ENCODE assay signal across 19 cellular contexts in the genomic region with DNA sequence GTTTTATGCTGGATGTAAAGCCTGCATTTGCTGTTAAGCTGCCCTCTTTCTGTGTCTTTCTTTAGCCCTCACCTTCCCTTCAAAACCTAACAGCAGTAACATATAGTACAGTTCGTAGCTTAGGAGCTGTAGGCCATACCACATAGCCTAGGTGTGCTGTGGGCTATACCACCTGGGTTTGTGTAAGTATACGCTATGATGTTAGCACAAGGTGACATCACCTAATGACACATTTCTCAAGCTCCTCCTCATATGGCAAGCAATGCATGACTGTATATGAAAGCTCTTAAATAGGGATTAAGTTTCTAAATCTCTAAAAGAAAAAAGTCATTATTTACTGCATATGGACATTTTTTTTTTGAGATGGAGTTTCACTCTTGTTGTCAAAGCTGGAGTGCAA. TPM values are rescaled to one million over a fixed set of nuclear protein-coding genes. Genes with fewer than 3 reads are reported as not detected.
DNase-seq lines count a peak whose midpoint lies in the region; ATAC-seq, FAIRE-seq and TF ChIP-seq lines count a peak whose summit lies in the region.
"Had no signal": no experiment of that assay in that cellular context is flagged by ENCODE, and none has a peak within 500 bp of the region (broad histone marks: within the 10 kb centered on the region; RNA-seq: fewer than 3 reads in every experiment).

No MANE protein-coding gene starts in this region.

- peaks cover 51% of the 10 kb centered on the region for H3K4me1 ChIP-seq in HepG2 (ENCODE audit: insufficient read depth, low read length)
- H3K4me1 ChIP-seq in right lobe of liver = peaks cover 0 to 38% (median 16%) of the 10 kb centered on the region in 4 donors
- peaks cover 7% of the 10 kb centered on the region for H3K4me1 ChIP-seq in suprapubic skin
- H3K4me1 ChIP-seq: BLaER1 treated with 17β-estradiol and CSF1 and Interleukin-3, amounts not matched to agents 10 nM and 100 nM; HAP-1 had no signal

- no peaks in the 10 kb centered on the region for H3K79me2 ChIP-seq in HepG2 (ENCODE audit: insufficient read depth, low read length)

- H4K20me1 ChIP-seq in HepG2 (ENCODE audit: insufficient read depth, low read length) = no peaks in the 10 kb centered on the region
- H4K20me1 ChIP-seq: BLaER1 treated with 17β-estradiol and CSF1 and Interleukin-3, amounts not matched to agents 10 nM and 100 nM had no signal

- BruUV-seq in HepG2 (replicated peaks; lab: Mats Ljungman, UMichigan) = no TSS peak

- no peaks in the 10 kb centered on the region for H3K4me1 Mint-ChIP-seq in activated T-helper 17 cell treated with anti-CD3 and anti-CD28 coated beads, Interleukin-2, amount 50 U/mL, for 72 hours
- H3K4me1 Mint-ChIP-seq: B cell, IgD-negative memory B cell had no signal

- TF ChIP-seq EP300 in HepG2 (IDR thresholded peaks at IDR 0.05; ENCODE audit: low read depth in 2 of 2, low read length in 2 of 2) (no peak), HepG2 (CRISPR knock-in tag; IDR thresholded peaks at IDR 0.05; ENCODE audit: borderline replicate concordance) (no peak), suprapubic skin (IDR thresholded peaks at IDR 0.05) (no peak)

- TF ChIP-seq POLR2A in HepG2 (IDR thresholded peaks at IDR 0.05; ENCODE audit: insufficient read depth in 1 of 2, low read depth in 2 of 2, low read length in 2 of 2) (no peak), right lobe of liver (IDR thresholded peaks at IDR 0.05) (no peak), suprapubic skin (IDR thresholded peaks at IDR 0.05) (no peak)

- no peaks in the 10 kb centered on the region for H3K36me3 Mint-ChIP-seq in activated T-helper 17 cell treated with anti-CD3 and anti-CD28 coated beads, Interleukin-2, amount 50 U/mL, for 72 hours (ENCODE audit: low read depth)
- H3K36me3 Mint-ChIP-seq: CD8-positive, alpha-beta T cell; IgD-negative memory B cell had no signal

- no peak overlapping the region for H2AFZ ChIP-seq in HepG2 (ENCODE audit: low read length)

- FAIRE-seq in HepG2 (lab: Jason Lieb, UNC) = no peak
- FAIRE-seq: GM19239 had no signal

- POLR2A ChIA-PET in HepG2 (lab: Yijun Ruan, JAX) = no interaction called here

- no peak overlapping the region for H3K27ac Mint-ChIP-seq in activated T-helper 17 cell treated with anti-CD3 and anti-CD28 coated beads, Interleukin-2, amount 50 U/mL, for 72 hours
- H3K27ac Mint-ChIP-seq: B cell; CD8-positive, alpha-beta T cell; IgD-negative memory B cell had no signal

- ATAC-seq in HepG2 (no peak), right lobe of liver (no peak), esophagus mucosa (peak; percentile 88), HG03097 (IDR thresholded peaks at IDR 0.05; ENCODE audit: low FRiP score, unreplicated experiment) (no peak)
- peak; percentile 51 for ATAC-seq in activated T-helper 17 cell treated with anti-CD3 and anti-CD28 coated beads, Interleukin-2, amount 50 U/mL, for 72 hours (replicated peaks)
- ATAC-seq: CD8-positive, alpha-beta T cell had no signal

- no peaks in the 10 kb centered on the region for H3K27me3 ChIP-seq in HepG2 (ENCODE audit: control insufficient read depth in 1 of 2, insufficient read depth in 2 of 2, low read length in 2 of 2)
- H3K27me3 ChIP-seq in right lobe of liver = no peaks in the 10 kb centered on the region
- H3K27me3 ChIP-seq in suprapubic skin = peaks cover 4% of the 10 kb centered on the region
- H3K27me3 ChIP-seq: BLaER1 treated with 17β-estradiol and CSF1 and Interleukin-3, amounts not matched to agents 10 nM and 100 nM had no signal

- H3K36me3 ChIP-seq in HepG2 (replicated peaks in 1 of 2; ENCODE audit: control insufficient read depth in 1 of 2, insufficient read depth in 2 of 2, low read length in 2 of 2) (no peaks in the 10 kb centered on the region), right lobe of liver (no peaks in the 10 kb centered on the region), suprapubic skin (no peaks in the 10 kb centered on the region)
- H3K36me3 ChIP-seq: BLaER1 treated with 17β-estradiol and CSF1 and Interleukin-3, amounts not matched to agents 10 nM and 100 nM; HAP-1 had no signal

- H3K27me3 Mint-ChIP-seq in activated T-helper 17 cell treated with anti-CD3 and anti-CD28 coated beads, Interleukin-2, amount 50 U/mL, for 72 hours = no peaks in the 10 kb centered on the region

- no peak overlapping the region for H3K4me3 ChIP-seq in HepG2 (replicated peaks in 1 of 3; ENCODE audit: insufficient read depth in 1 of 3, low read depth in 2 of 3, low read length in 3 of 3)
- no peak overlapping the region for H3K4me3 ChIP-seq in right lobe of liver
- no peak overlapping the region for H3K4me3 ChIP-seq in suprapubic skin
- H3K4me3 ChIP-seq: BLaER1 treated with 17β-estradiol and CSF1 and Interleukin-3, amounts not matched to agents 10 nM and 100 nM; HAP-1 had no signal

- DNase-seq in HepG2 (ENCODE audit: low spot score) (no peak), right lobe of liver (no peak), suprapubic skin (ENCODE audit: low spot score in 2 of 2) (no peak), cortex of kidney (lab: John Stamatoyannopoulos, UW) (no peak)
- DNase-seq: CD8-positive, alpha-beta T cell; COR-L47; DMS 273 treated with DMSO at 0.1 percent for 48 hours; DMS79; GF-D8; KG1 had no signal

- no peak overlapping the region for H3K9ac ChIP-seq in HepG2 (ENCODE audit: insufficient read depth, low read depth, low read length)
- H3K9ac ChIP-seq: BLaER1 treated with 17β-estradiol and CSF1 and Interleukin-3, amounts not matched to agents 10 nM and 100 nM had no signal

- 25% methylated on average over 2 of the region's 2 CpGs for WGBS in HepG2 (ENCODE audit: low lambda C conversion rate)
- 45% methylated on average over 2 of the region's 2 CpGs for WGBS in right lobe of liver (ENCODE audit: insufficient coverage, low coverage, low lambda C conversion rate, missing lambda C conversion rate)
- WGBS in suprapubic skin = 86% methylated on average over 2 of the region's 2 CpGs

- peaks cover 3% of the 10 kb centered on the region for H3K9me3 Mint-ChIP-seq in activated T-helper 17 cell treated with anti-CD3 and anti-CD28 coated beads, Interleukin-2, amount 50 U/mL, for 72 hours

- H3K4me2 ChIP-seq in HepG2 (ENCODE audit: low read depth, low read length) = 0 out of 2 replicates have a peak overlapping the region, but pooled peaks have one; percentile 15
- H3K4me2 ChIP-seq: BLaER1 treated with 17β-estradiol and CSF1 and Interleukin-3, amounts not matched to agents 10 nM and 100 nM had no signal

- in situ Hi-C loops in HepG2 (cut with HindIII; ENCODE audit: extremely low pct_ligation_motif_present, low pct_unique_long_range_greater_than_20kb) = no loop called here

- CTCF ChIA-PET in HepG2 (lab: Yijun Ruan, JAX; ENCODE audit: low intra/inter-chr PET ratio, low total read pairs) = no interaction called here

- H3K9me3 ChIP-seq in HepG2 (ENCODE audit: low read length) = peaks cover 11% of the 10 kb centered on the region; the same call in 1 of the 2 replicates
- no peaks in the 10 kb centered on the region for H3K9me3 ChIP-seq in right lobe of liver
- peaks cover 5% of the 10 kb centered on the region for H3K9me3 ChIP-seq in suprapubic skin

- no peak overlapping the region for H3K4me3 Mint-ChIP-seq in activated T-helper 17 cell treated with anti-CD3 and anti-CD28 coated beads, Interleukin-2, amount 50 U/mL, for 72 hours
- H3K4me3 Mint-ChIP-seq: B cell; CD8-positive, alpha-beta T cell; IgD-negative memory B cell had no signal

- TF ChIP-seq CTCF in HepG2 (CRISPR knock-in tag; IDR thresholded peaks at IDR 0.05) = no peak
- no peak for TF ChIP-seq CTCF in right lobe of liver (IDR thresholded peaks at IDR 0.05)
- no peak for TF ChIP-seq CTCF in suprapubic skin (IDR thresholded peaks at IDR 0.05)

- no peak for TF ChIP-seq RAD21 in HepG2 (CRISPR knock-in tag; IDR thresholded peaks at IDR 0.05)

- intact Hi-C loops in HepG2 (cut with micrococcal nuclease; ENCODE audit: unreplicated experiment) = no loop called here
- intact Hi-C loops in right lobe of liver (cut with DNase I) = no loop called here

- H3K27ac ChIP-seq in HepG2 (ENCODE audit: extremely low read length, insufficient read depth, low read length) = no peak overlapping the region
- peak overlapping the region in 1 of 3 donors; percentile 55 for H3K27ac ChIP-seq in right lobe of liver
- H3K27ac ChIP-seq in suprapubic skin = no peak overlapping the region
- H3K27ac ChIP-seq: BLaER1 treated with 17β-estradiol and CSF1 and Interleukin-3, amounts not matched to agents 10 nM and 100 nM; HL-60 had no signal

TF ChIP-seq in HepG2, 621 proteins besides CTCF, POLR2A, EP300 and RAD21 (continues in another document):
- TF ChIP-seq REL (CRISPR knock-in tag; conservative IDR thresholded peaks at IDR 0.05) (no peak), THAP11 (CRISPR knock-in tag; IDR thresholded peaks at IDR 0.05) (no peak), ZNF441 (CRISPR knock-in tag; IDR thresholded peaks at IDR 0.05; ENCODE audit: borderline replicate concordance) (no peak)

RNA-seq across cellular contexts. Expression of a gene that starts 57.8 kb away (rescaled TPM):
- total RNA-seq in HepG2 (2016; rRNA removed; fragmentation: Illumina TruSeq; extraction: Trizol) = 111 and 137 TPM in 2 replicates
- 41.1 and 45.0 TPM in 2 replicates for total RNA-seq in HepG2 (2016; cell fraction: cytosol; rRNA removed; fragmentation: Illumina TruSeq; extraction: Trizol; ENCODE audit: low read depth)
- total RNA-seq in HepG2 (2016; cell fraction: insoluble cytoplasmic fraction; rRNA removed; fragmentation: Illumina TruSeq; extraction: Trizol) = 112 and 128 TPM in 2 replicates
- 135 and 146 TPM in 2 replicates for total RNA-seq in HepG2 (2016; cell fraction: membrane; rRNA removed; fragmentation: Illumina TruSeq; extraction: Trizol)
- 77.2 and 97.2 TPM in 2 replicates for total RNA-seq in HepG2 (2016; cell fraction: nucleus; rRNA removed; fragmentation: Illumina TruSeq; extraction: Trizol)
- polyA plus RNA-seq in HepG2 (2011; rRNA removed) = 51.5 and 69.6 TPM in 2 replicates
- polyA plus RNA-seq in HepG2 (2011; cell fraction: cytosol; rRNA removed) = 33.3 and 54.1 TPM in 2 replicates
- polyA plus RNA-seq in HepG2 (2011; cell fraction: nucleus; rRNA removed) = 8.5 and 10.8 TPM in 2 replicates
- polyA plus RNA-seq in HepG2 (2012) = 77.6 and 101 TPM in 2 replicates
- 47.9 and 49.9 TPM in 2 replicates for polyA plus RNA-seq in HepG2 (2016; cell fraction: cytosol; fragmentation: Illumina TruSeq; extraction: Trizol; ENCODE audit: low read depth)
- 138 and 141 TPM in 2 replicates for polyA plus RNA-seq in HepG2 (2016; cell fraction: insoluble cytoplasmic fraction; fragmentation: Illumina TruSeq; extraction: Trizol; ENCODE audit: low read depth)
- 128 and 149 TPM in 2 replicates for polyA plus RNA-seq in HepG2 (2016; cell fraction: membrane; fragmentation: Illumina TruSeq; extraction: Trizol; ENCODE audit: low read depth)
- polyA plus RNA-seq in HepG2 (2016; cell fraction: nucleus; fragmentation: Illumina TruSeq; extraction: Trizol; ENCODE audit: insufficient read depth, low read depth) = 144 and 149 TPM in 2 replicates
- 95.5 and 159 TPM in 2 replicates for polyA minus RNA-seq in HepG2 (2011; rRNA and poly(A)+ RNA removed; ENCODE audit: low replicate concordance)
- polyA minus RNA-seq in HepG2 (2011; cell fraction: cytosol; rRNA and poly(A)+ RNA removed) = 39.8 and 45.1 TPM in 2 replicates
- polyA minus RNA-seq in HepG2 (2011; cell fraction: nucleus; rRNA and poly(A)+ RNA removed) = 13.3 and 17.7 TPM in 2 replicates
- total RNA-seq in right lobe of liver = 10 to 100 TPM; 20.0 to 84.0 (median 44.2) TPM
- total RNA-seq in activated T-helper 17 cell treated with anti-CD3 and anti-CD28 coated beads, Interleukin-2, amount 50 U/mL, for 72 hours = 10 to 100 TPM; 25.0 to 41.0 TPM
- total RNA-seq in esophagus mucosa = 28.4 TPM
- 10 to 100 TPM; 15.4 to 28.2 (median 20.9) TPM for total RNA-seq in suprapubic skin

Comparison
In these comparisons a context has a peak if more than half of its experiments do, and no peak if none do; other contexts are left out.
1. ATAC-seq: peak in activated T-helper 17 cell treated with anti-CD3 and anti-CD28 coated beads, Interleukin-2, amount 50 U/mL, for 72 hours (single experiment) and esophagus mucosa (single experiment); none in HepG2 (single experiment), right lobe of liver (0 of 4) and HG03097 (single experiment).